ENCODE assay signal across 8 cellular contexts in the genomic region with DNA sequence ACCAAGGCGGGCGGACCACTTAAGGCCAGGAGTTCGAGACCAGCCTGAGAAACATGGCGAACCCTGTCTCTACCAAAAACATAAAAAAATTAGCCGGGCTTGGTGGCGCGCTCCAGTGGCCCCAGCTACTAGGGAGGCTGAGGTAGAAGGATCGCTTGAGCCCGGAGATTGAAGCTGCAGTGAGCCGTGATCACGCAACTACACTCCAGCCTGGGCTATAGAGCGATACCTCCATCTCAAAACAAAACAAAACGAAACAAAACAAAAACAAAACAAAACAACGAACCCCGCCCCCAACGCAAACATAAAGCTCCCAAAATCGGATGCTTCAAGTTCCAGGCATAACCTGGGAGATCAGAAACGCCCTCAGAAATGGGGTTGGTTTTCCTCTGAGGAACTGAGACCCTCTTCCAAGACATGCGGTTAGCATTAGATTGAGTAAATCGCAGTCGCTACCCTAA. TPM values are rescaled to one million over a fixed set of nuclear protein-coding genes. Genes with fewer than 3 reads are reported as not detected.
DNase-seq lines count a peak whose midpoint lies in the region; ATAC-seq lines count a peak whose summit lies in the region.

No MANE protein-coding gene starts in this region.

- intact Hi-C loops in activated T-helper 2 cell treated with anti-CD3 and anti-CD28 coated beads, Interferon-gamma antibody, Interleukin-2, Interleukin-4, amounts not matched to agents 10 μg/mL and 5 μg/mL and 100 μg/mL, durations not matched to agents 14 hours and 24 hours and 36 hours (cut with micrococcal nuclease): loop anchor here (2.0 kb wide), 2 partner anchors 152 to 294 kb away; partner anchors contain the start of genes RNF121 and XNDC1N

- H3K36me3 ChIP-seq in HUES48 (ENCODE audit: control insufficient read depth, insufficient read depth, low read length) (0 out of 2 replicates have a peak, but pooled peaks cover 3% of the 10 kb centered on the region), iPS-18a (ENCODE audit: control insufficient read depth, low read depth, low read length) (no peaks in the 10 kb centered on the region)

- H3K4me3 Mint-ChIP-seq in activated T-helper 2 cell treated with anti-CD3 and anti-CD28 coated beads, Interferon-gamma antibody, Interleukin-2, Interleukin-4, amounts not matched to agents 10 μg/mL and 5 μg/mL and 100 μg/mL, durations not matched to agents 14 hours and 24 hours and 36 hours (ENCODE audit: low read depth): peak overlapping the region; percentile 90
- peak overlapping the region; percentile 99 for H3K4me3 Mint-ChIP-seq in stimulated activated naive B cell treated with anti-CD40 and anti-IgM and Interleukin-4, amounts not matched to agents 10 μg/mL and 1 μg/mL and 100 μg/mL, for 72 hours

- peaks cover 12% of the 10 kb centered on the region for H3K4me1 ChIP-seq in HUES48 (ENCODE audit: control insufficient read depth, insufficient read depth, low read length)
- peaks cover 5% of the 10 kb centered on the region for H3K4me1 ChIP-seq in iPS-18a (ENCODE audit: control insufficient read depth, low read depth, low read length)

- peak overlapping the region; percentile 79 for H3K9ac ChIP-seq in HUES48 (ENCODE audit: low read depth, low read length)
- peak overlapping the region; percentile 76 for H3K9ac ChIP-seq in iPS-18a (ENCODE audit: low read length)

- peaks cover 15% of the 10 kb centered on the region for H3K36me3 Mint-ChIP-seq in activated T-helper 2 cell treated with anti-CD3 and anti-CD28 coated beads, Interferon-gamma antibody, Interleukin-2, Interleukin-4, amounts not matched to agents 10 μg/mL and 5 μg/mL and 100 μg/mL, durations not matched to agents 14 hours and 24 hours and 36 hours (ENCODE audit: low read depth)
- H3K36me3 Mint-ChIP-seq in stimulated activated naive B cell treated with anti-CD40 and anti-IgM and Interleukin-4, amounts not matched to agents 10 μg/mL and 1 μg/mL and 100 μg/mL, for 72 hours: peaks cover 6 to 11% of the 10 kb centered on the region in 2 donors

- peak overlapping the region; percentile 92 for H3K27ac Mint-ChIP-seq in activated T-helper 2 cell treated with anti-CD3 and anti-CD28 coated beads, Interferon-gamma antibody, Interleukin-2, Interleukin-4, amounts not matched to agents 10 μg/mL and 5 μg/mL and 100 μg/mL, durations not matched to agents 14 hours and 24 hours and 36 hours
- H3K27ac Mint-ChIP-seq in stimulated activated naive B cell treated with anti-CD40 and anti-IgM and Interleukin-4, amounts not matched to agents 10 μg/mL and 1 μg/mL and 100 μg/mL, for 72 hours: peak overlapping the region; percentile 95

- no peaks in the 10 kb centered on the region for H3K9me3 ChIP-seq in HUES48 (ENCODE audit: control insufficient read depth, insufficient read depth, low read length)
- H3K9me3 ChIP-seq in iPS-18a (ENCODE audit: control insufficient read depth, low read depth, low read length): no peaks in the 10 kb centered on the region

- H3K27ac ChIP-seq in HUES48 (ENCODE audit: low read depth, low read length) (peak overlapping the region; percentile 99), iPS-18a (ENCODE audit: low read length) (peak overlapping the region; percentile 87)

- ATAC-seq in stimulated activated naive B cell treated with anti-CD40 and anti-IgM and Interleukin-4, amounts not matched to agents 10 μg/mL and 1 μg/mL and 100 μg/mL, for 72 hours (replicated peaks): no peak

- H3K4me1 Mint-ChIP-seq in activated T-helper 2 cell treated with anti-CD3 and anti-CD28 coated beads, Interferon-gamma antibody, Interleukin-2, Interleukin-4, amounts not matched to agents 10 μg/mL and 5 μg/mL and 100 μg/mL, durations not matched to agents 14 hours and 24 hours and 36 hours (ENCODE audit: low read depth): peaks cover 38% of the 10 kb centered on the region
- peaks cover 27 to 48% of the 10 kb centered on the region in 2 donors for H3K4me1 Mint-ChIP-seq in stimulated activated naive B cell treated with anti-CD40 and anti-IgM and Interleukin-4, amounts not matched to agents 10 μg/mL and 1 μg/mL and 100 μg/mL, for 72 hours

- H3K4me3 ChIP-seq in HUES48 (ENCODE audit: low read depth, low read length) (peak overlapping the region; percentile 60), iPS-18a (ENCODE audit: low read length) (peak overlapping the region; percentile 67)

- no peaks in the 10 kb centered on the region for H3K9me3 Mint-ChIP-seq in activated T-helper 2 cell treated with anti-CD3 and anti-CD28 coated beads, Interferon-gamma antibody, Interleukin-2, Interleukin-4, amounts not matched to agents 10 μg/mL and 5 μg/mL and 100 μg/mL, durations not matched to agents 14 hours and 24 hours and 36 hours
- H3K9me3 Mint-ChIP-seq in stimulated activated naive B cell treated with anti-CD40 and anti-IgM and Interleukin-4, amounts not matched to agents 10 μg/mL and 1 μg/mL and 100 μg/mL, for 72 hours: no peaks in the 10 kb centered on the region

- no peak for DNase-seq in activated T-helper 2 cell treated with anti-CD3 and anti-CD28 coated beads, Interferon-gamma antibody, Interleukin-2, Interleukin-4, amounts not matched to agents 10 μg/mL and 5 μg/mL and 100 μg/mL, durations not matched to agents 14 hours and 24 hours and 36 hours (ENCODE audit: low spot score)
- no peak for DNase-seq in stimulated activated naive B cell treated with anti-CD40 and anti-IgM and Interleukin-4, amounts not matched to agents 10 μg/mL and 1 μg/mL and 100 μg/mL, for 72 hours
- no peak for DNase-seq in NCI-H82 treated with DMSO at 0.1 percent for 48 hours (lab: John Stamatoyannopoulos, UW; ENCODE audit: unreplicated experiment)
- DNase-seq in ecto neural progenitor cell (ENCODE audit: low spot score): no peak
- DNase-seq in NCI-H446 (lab: John Stamatoyannopoulos, UW): no peak
- DNase-seq in activated gamma-delta T cell (lab: John Stamatoyannopoulos, UW): no peak

- no peaks in the 10 kb centered on the region for H3K27me3 Mint-ChIP-seq in activated T-helper 2 cell treated with anti-CD3 and anti-CD28 coated beads, Interferon-gamma antibody, Interleukin-2, Interleukin-4, amounts not matched to agents 10 μg/mL and 5 μg/mL and 100 μg/mL, durations not matched to agents 14 hours and 24 hours and 36 hours (ENCODE audit: low read depth)
- H3K27me3 Mint-ChIP-seq in stimulated activated naive B cell treated with anti-CD40 and anti-IgM and Interleukin-4, amounts not matched to agents 10 μg/mL and 1 μg/mL and 100 μg/mL, for 72 hours: no peaks in the 10 kb centered on the region

- H3K27me3 ChIP-seq in HUES48 (ENCODE audit: control insufficient read depth, insufficient read depth, low read length) (no peaks in the 10 kb centered on the region), iPS-18a (ENCODE audit: control insufficient read depth, insufficient read depth, low read length) (no peaks in the 10 kb centered on the region)

RNA-seq across cellular contexts. Expression of gene LRRC51, which starts 0.6 kb away (rescaled TPM):
- total RNA-seq in activated T-helper 2 cell treated with anti-CD3 and anti-CD28 coated beads, Interferon-gamma antibody, Interleukin-2, Interleukin-4, amounts not matched to agents 10 μg/mL and 5 μg/mL and 100 μg/mL, durations not matched to agents 14 hours and 24 hours and 36 hours: 7.9 and 9.2 TPM in 2 replicates

RNA-seq across cellular contexts. Expression of gene NUMA1, which starts 0.9 kb away (rescaled TPM):
- 162 and 174 TPM in 2 replicates for total RNA-seq in activated T-helper 2 cell treated with anti-CD3 and anti-CD28 coated beads, Interferon-gamma antibody, Interleukin-2, Interleukin-4, amounts not matched to agents 10 μg/mL and 5 μg/mL and 100 μg/mL, durations not matched to agents 14 hours and 24 hours and 36 hours

RNA-seq across cellular contexts. Expression of gene LAMTOR1, which starts 21.9 kb away (rescaled TPM):
- 95.1 and 100 TPM in 2 replicates for total RNA-seq in activated T-helper 2 cell treated with anti-CD3 and anti-CD28 coated beads, Interferon-gamma antibody, Interleukin-2, Interleukin-4, amounts not matched to agents 10 μg/mL and 5 μg/mL and 100 μg/mL, durations not matched to agents 14 hours and 24 hours and 36 hours

RNA-seq across cellular contexts. Expression of gene TOMT, which starts 24.5 kb away (rescaled TPM):
- 0.18 TPM in 1 of 2 replicates, not detected in the other for total RNA-seq in activated T-helper 2 cell treated with anti-CD3 and anti-CD28 coated beads, Interferon-gamma antibody, Interleukin-2, Interleukin-4, amounts not matched to agents 10 μg/mL and 5 μg/mL and 100 μg/mL, durations not matched to agents 14 hours and 24 hours and 36 hours

RNA-seq across cellular contexts. Expression of gene ANAPC15, which starts 31.3 kb away (rescaled TPM):
- total RNA-seq in activated T-helper 2 cell treated with anti-CD3 and anti-CD28 coated beads, Interferon-gamma antibody, Interleukin-2, Interleukin-4, amounts not matched to agents 10 μg/mL and 5 μg/mL and 100 μg/mL, durations not matched to agents 14 hours and 24 hours and 36 hours: 61.6 and 67.9 TPM in 2 replicates
